In genomic region chr1:36149237-36149972, GRCh38 we compare ENCODE assay signal across 8 cellular contexts. TPM values are rescaled to one million over a fixed set of nuclear protein-coding genes. Genes with fewer than 3 reads are reported as not detected.
DNase-seq lines count a peak whose midpoint lies in the region; ATAC-seq lines count a peak whose summit lies in the region.

TSS of gene TRAPPC3 (minus strand) at chr1:36149486. CDS start at chr1:36149378, 108 bp downstream.

- H3K4me3 ChIP-seq in effector memory CD4-positive, alpha-beta T cell (ENCODE audit: insufficient read depth, low read depth, low read length, poor library complexity, severe bottlenecking), result peak within 1 kb of the TSS; percentile 65

- H3K4me1 ChIP-seq in effector memory CD4-positive, alpha-beta T cell (ENCODE audit: control insufficient read depth, insufficient read depth, low read length, poor library complexity, severe bottlenecking), result peaks cover 49% of the 10 kb centered on the region

- peak within 1 kb of the TSS; percentile 91 for H3K27ac ChIP-seq in effector memory CD4-positive, alpha-beta T cell (ENCODE audit: insufficient read depth, low read length, poor library complexity, severe bottlenecking)

- in situ Hi-C loops in Caki2 (cut with HindIII; ENCODE audit: low pct_unique_long_range_greater_than_20kb, low sequenced_read_pairs), result no loop called here

- CTCF ChIA-PET in activated CD8-positive, alpha-beta memory T cell treated with anti-CD3 and anti-CD28 coated beads for 36 hours (lab: Charles Lee), result interaction anchor here (0.5 to 4.0 kb wide), 31 partner anchors 11 to 276 kb away, joined by 3 to 49 read pairs (median 5); partner anchors contain the start of genes AGO3, EVA1B, LSM10 and SH3D21

- no peaks in the 10 kb centered on the region for H3K9me3 ChIP-seq in effector memory CD4-positive, alpha-beta T cell (ENCODE audit: control insufficient read depth, low read length)

- no peaks in the 10 kb centered on the region for H3K36me3 ChIP-seq in effector memory CD4-positive, alpha-beta T cell (ENCODE audit: control insufficient read depth, insufficient read depth, low read length)

- DNase-seq in Caki2 (ENCODE audit: low read depth), result peak; percentile 100
- DNase-seq in HT1080 (ENCODE audit: low read depth), result peak; percentile 100
- DNase-seq in NOMO-1 (lab: John Stamatoyannopoulos, UW; ENCODE audit: unreplicated experiment in 2 of 2), result peak; percentile 99 to 100
- peak; percentile 99 for DNase-seq in effector memory CD4-positive, alpha-beta T cell
- peak; percentile 100 for DNase-seq in medulla oblongata (ENCODE audit: extremely low spot score)
- peak; percentile 99 for DNase-seq in stimulated activated CD8-positive, alpha-beta memory T cell treated with anti-CD3 and anti-CD28 coated beads, Interleukin-12 subunit alpha, Interleukin-12 subunit beta, amount 100 ng/mL, for 1 hour (ENCODE audit: low read depth)

- ATAC-seq in GM21360 (IDR thresholded peaks at IDR 0.05; ENCODE audit: unreplicated experiment), result peak; percentile 85

- POLR2A ChIA-PET in activated CD8-positive, alpha-beta memory T cell treated with anti-CD3 and anti-CD28 coated beads for 36 hours (lab: Charles Lee), result interaction anchor here (0.6 to 2.8 kb wide), 13 partner anchors 12 to 237 kb away, joined by 3 to 26 read pairs (median 4); partner anchors contain the start of genes SH3D21 and THRAP3

- H3K27me3 ChIP-seq in effector memory CD4-positive, alpha-beta T cell (replicated peaks; ENCODE audit: control insufficient read depth, insufficient read depth, low read length, poor library complexity, severe bottlenecking), result no peaks in the 10 kb centered on the region

RNA-seq across cellular contexts. Expression of gene TRAPPC3, which starts in this region (rescaled TPM):
- 138 and 155 TPM in 2 replicates for total RNA-seq in Caki2 (2014; rRNA removed; shearing (Covaris generic); ENCODE audit: low replicate concordance)
- 97.2 and 112 TPM in 2 replicates for total RNA-seq in HT1080 (2014; rRNA removed; shearing (Covaris generic))
- polyA plus RNA-seq in HT1080 (2015; cell fraction: cytosol; rRNA removed), result 141 and 145 TPM in 2 replicates
- 75.1 and 98.2 TPM in 2 replicates for polyA plus RNA-seq in HT1080 (2015; cell fraction: nucleus; rRNA removed)
- 10 to 100 TPM; 60.6 to 64.0 TPM for total RNA-seq in activated CD8-positive, alpha-beta memory T cell treated with anti-CD3 and anti-CD28 coated beads for 36 hours

Comparison
In these comparisons a context has a peak if more than half of its experiments do, and no peak if none do; other contexts are left out.
1. Peak in every context shown above with its lines: DNase-seq, ATAC-seq, H3K4me3 ChIP-seq and H3K27ac ChIP-seq.